8 cellular contexts compared by ENCODE assay signal in the genomic region with DNA sequence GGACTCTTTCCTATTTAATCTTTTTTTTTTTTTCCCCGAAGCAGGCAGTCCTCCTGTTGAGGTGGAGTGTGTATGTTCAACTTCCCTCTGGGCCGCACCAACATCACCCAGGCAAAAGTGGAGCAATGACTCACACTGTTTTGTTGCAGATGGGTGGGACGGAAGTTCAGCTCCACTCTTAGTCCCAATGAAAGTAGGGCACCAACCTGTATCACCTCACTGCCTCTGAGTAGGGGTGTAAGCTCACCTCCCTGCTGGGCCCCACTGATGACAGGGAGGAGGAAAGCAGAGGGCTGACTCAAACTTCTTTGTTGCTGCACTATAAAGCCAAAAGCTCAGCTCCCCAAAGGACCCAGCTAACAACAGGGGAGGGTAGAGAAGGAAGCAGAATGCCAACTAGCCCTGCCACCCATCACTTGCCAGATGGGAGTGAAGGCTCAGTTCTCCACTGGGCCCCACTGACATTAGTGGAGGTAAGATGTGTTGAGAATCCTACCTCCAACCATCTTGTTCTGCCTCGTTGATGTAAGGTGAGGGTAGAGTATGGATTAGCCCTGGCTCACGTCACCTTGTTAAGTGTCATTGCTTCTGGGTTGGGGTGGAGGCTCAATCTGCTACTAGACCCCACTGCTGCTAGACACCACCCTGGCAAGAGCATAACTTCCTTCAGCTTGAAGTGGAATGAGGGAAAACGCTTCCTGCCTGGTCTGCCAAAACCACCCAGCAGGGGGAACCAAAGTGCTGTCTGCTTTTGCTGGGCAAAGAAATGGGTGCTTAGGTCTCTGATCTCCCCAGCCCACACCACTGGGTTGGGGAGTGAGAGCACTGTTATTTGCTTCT. TPM values are rescaled to one million over a fixed set of nuclear protein-coding genes. Genes with fewer than 3 reads are reported as not detected.
DNase-seq lines count a peak whose midpoint lies in the region; ATAC-seq, FAIRE-seq and TF ChIP-seq lines count a peak whose summit lies in the region.

No MANE protein-coding gene starts in this region.

- intact Hi-C loops in body of pancreas (cut with DNase I) (loop anchor here (5.0 kb wide), 1 partner anchor 190 kb away; no protein-coding TSS in a partner anchor), left lung (cut with DNase I) (loop anchor here in 1 of 2 donors (5.0 kb wide), 1 partner anchor 190 kb away; no protein-coding TSS in a partner anchor)

- ATAC-seq in body of pancreas, result peak; percentile 67
- peak; percentile 96 for ATAC-seq in left lung

- H3K27ac ChIP-seq in body of pancreas (no peak overlapping the region), left lung (no peak overlapping the region)

- WGBS in body of pancreas, 2 donors, result 65 to 89% methylated on average over 5 to 6 of the region's 6 CpGs

- FAIRE-seq in HTR-8/SVneo (lab: Jason Lieb, UNC), result peak; percentile 76

- TF ChIP-seq POLR2A in body of pancreas (IDR thresholded peaks at IDR 0.05), result no peak

- H3K27me3 ChIP-seq in body of pancreas (no peaks in the 10 kb centered on the region), left lung (no peaks in the 10 kb centered on the region)

- TF ChIP-seq CTCF in body of pancreas (IDR thresholded peaks at IDR 0.05) (peak; percentile 46 to 74 (median 60)), left lung (IDR thresholded peaks at IDR 0.05) (peak; percentile 68 to 70)

- H3K9me3 ChIP-seq in body of pancreas (no peaks in the 10 kb centered on the region), left lung (no peaks in the 10 kb centered on the region)

- DNase-seq in NCI-H82 (lab: John Stamatoyannopoulos, UW) (peak; percentile 19), NCI-H82 treated with DMSO at 0.1 percent for 48 hours (lab: John Stamatoyannopoulos, UW; ENCODE audit: unreplicated experiment) (no peak), HTR-8/SVneo (ENCODE audit: insufficient read length, low spot score) (no peak), UCSD-AML1 (lab: John Stamatoyannopoulos, UW; ENCODE audit: unreplicated experiment) (peak; percentile 77), body of pancreas (peak; percentile 55 to 73 (median 61)), left lung (peak; percentile 54 to 58), COLO829 (ENCODE audit: low spot score) (no peak)
- peak; percentile 49 for DNase-seq in stimulated activated CD8-positive, alpha-beta memory T cell treated with anti-CD3 and anti-CD28 coated beads, Interleukin-4, amount 100 ng/mL, for 24 hours (ENCODE audit: low read depth)

- H3K36me3 ChIP-seq in body of pancreas (replicated peaks in 1 of 2; ENCODE audit: insufficient read depth in 1 of 2, low read depth in 2 of 2) (no peaks in the 10 kb centered on the region), left lung (no peaks in the 10 kb centered on the region)

- no peak overlapping the region for H3K4me3 ChIP-seq in body of pancreas
- no peak overlapping the region for H3K4me3 ChIP-seq in left lung

- no peaks in the 10 kb centered on the region for H3K4me1 ChIP-seq in body of pancreas
- H3K4me1 ChIP-seq in left lung, result peaks cover 3 to 18% of the 10 kb centered on the region in 2 donors

RNA-seq across cellular contexts. Expression of a gene that starts 14.1 kb away (rescaled TPM):
- 10 to 100 TPM; 16.2 to 27.5 TPM for total RNA-seq in body of pancreas
- total RNA-seq in left lung, result 10 to 100 TPM; 60.8 to 73.5 TPM

Comparison
In these comparisons a context has a peak if more than half of its experiments do, and no peak if none do; other contexts are left out.
1. DNase-seq: peak in NCI-H82 (single experiment), UCSD-AML1 (single experiment), body of pancreas (4 of 4), left lung (2 of 2) and stimulated activated CD8-positive, alpha-beta memory T cell treated with anti-CD3 and anti-CD28 coated beads, Interleukin-4, amount 100 ng/mL, for 24 hours (single experiment); none in NCI-H82 treated with DMSO at 0.1 percent for 48 hours (single experiment), HTR-8/SVneo (single experiment) and COLO829 (single experiment).